ENCODE assay signal across 1 cellular context in the genomic region with DNA sequence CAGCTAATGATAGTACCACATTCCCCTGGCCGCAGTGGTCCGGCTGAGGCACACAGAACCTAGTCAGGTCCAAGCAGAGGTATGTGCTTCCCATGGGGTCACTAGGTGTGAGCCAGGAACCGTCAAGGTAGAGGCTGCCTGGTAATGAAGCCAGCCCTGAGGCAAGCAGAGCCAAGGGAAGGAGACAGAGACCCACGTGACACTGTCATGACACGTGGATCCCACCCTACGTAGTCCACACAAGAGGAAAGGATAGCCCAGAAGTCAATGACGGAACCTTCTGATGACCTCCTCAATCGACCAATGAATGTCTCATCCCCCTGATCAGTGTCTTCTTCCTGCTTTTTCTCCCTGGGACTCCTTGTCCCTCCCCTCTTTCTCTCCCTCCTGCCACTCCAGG.
TF ChIP-seq lines count a peak whose summit lies in the region.

No MANE protein-coding gene starts in this region.

TF ChIP-seq in H1, 55 proteins besides CTCF, POLR2A, EP300 and RAD21:
- TF ChIP-seq TAF1 (IDR thresholded peaks at IDR 0.05; ENCODE audit: low read depth, low read length), result no peak
- TF ChIP-seq POU5F1 (IDR thresholded peaks at IDR 0.05; ENCODE audit: low read depth, low read length), result no peak
- TF ChIP-seq KDM1A (IDR thresholded peaks at IDR 0.05; ENCODE audit: borderline replicate concordance, low read length), result no peak
- TF ChIP-seq MAFK (IDR thresholded peaks at IDR 0.05; ENCODE audit: low read depth, low read length), result no peak
